19 cellular contexts compared by ENCODE assay signal in the genomic region with DNA sequence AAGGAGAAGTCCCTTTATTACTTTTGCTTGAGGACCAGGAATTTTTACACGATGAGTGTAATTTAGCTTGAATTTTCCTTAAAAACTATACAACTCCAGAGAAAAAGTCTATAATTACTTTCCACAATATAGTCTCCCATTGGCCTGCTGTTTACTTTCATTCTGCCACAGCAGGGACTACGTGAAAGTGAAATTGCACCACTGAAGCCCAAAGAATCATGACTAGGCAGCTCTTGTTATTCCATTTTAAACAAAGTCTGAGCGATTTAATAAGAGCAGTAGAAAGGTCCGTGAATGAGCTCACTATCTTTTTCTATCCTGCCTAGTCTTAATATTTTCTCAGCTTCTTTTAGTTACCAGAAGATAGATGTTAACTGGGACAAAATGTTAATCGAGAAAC.
"Had no signal": no experiment of that assay in that cellular context is flagged by ENCODE, and none has a peak within 500 bp of the region (broad histone marks: within the 10 kb centered on the region; RNA-seq: fewer than 3 reads in every experiment).

No MANE protein-coding gene starts in this region.

- H3K4me2 ChIP-seq: smooth muscle cell had no signal

- H2AFZ ChIP-seq: parathyroid adenoma had no signal

- H3K27me3 ChIP-seq: neutrophil, suprapubic skin, transverse colon, vagina had no signal

- H3K36me3 ChIP-seq: neutrophil, right lobe of liver, suprapubic skin, transverse colon, vagina had no signal

- H3K4me1 ChIP-seq: parathyroid adenoma, right lobe of liver, suprapubic skin, transverse colon, vagina had no signal

- H3K4me3 ChIP-seq: lung, right lobe of liver, smooth muscle cell, suprapubic skin, transverse colon, vagina had no signal

- ATAC-seq: effector memory CD8-positive, alpha-beta T cell; natural killer cell treated with Interleukin-12 subunit alpha and Interleukin-12 subunit beta and Interleukin-15 and Interleukin-18, amount 100 ng/mL, for 72 hours; right lobe of liver; stimulated activated naive CD8-positive, alpha-beta T cell treated with anti-CD3 and anti-CD28 coated beads, Interleukin-15, amount 100 ng/mL, for 72 hours had no signal

- H3K9ac ChIP-seq: parathyroid adenoma had no signal

- H3K9me3 ChIP-seq: neutrophil, right lobe of liver, suprapubic skin, transverse colon, vagina had no signal

- H3K27ac ChIP-seq: neutrophil, parathyroid adenoma, right lobe of liver, suprapubic skin, transverse colon, vagina had no signal

- H3K79me2 ChIP-seq: parathyroid adenoma had no signal

- DNase-seq: cortex of kidney; effector memory CD8-positive, alpha-beta T cell; hypothalamus; immature natural killer cell; right lobe of liver; stimulated activated CD4-positive, alpha-beta T cell treated with anti-CD3 and anti-CD28 coated beads, Interleukin-12 subunit alpha, Interleukin-12 subunit beta, amount 100 ng/mL, for 4 hours; stimulated activated CD4-positive, alpha-beta T cell treated with anti-CD3 and anti-CD28 coated beads, Interleukin-1b, Interleukin-23, amount 100 ng/mL, for 48 hours; stimulated activated CD4-positive, alpha-beta T cell treated with anti-CD3 and anti-CD28 coated beads, Interleukin-4, amount 100 ng/mL, for 1 hour; stimulated activated CD8-positive, alpha-beta memory T cell treated with anti-CD3 and anti-CD28 coated beads, Interleukin-4, amount 100 ng/mL, for 48 hours; stimulated activated naive CD4-positive, alpha-beta T cell; stimulated activated naive CD8-positive, alpha-beta T cell treated with anti-CD3 and anti-CD28 coated beads, Interleukin-15, amount 100 ng/mL, for 72 hours; transverse colon had no signal
